8 cellular contexts compared by ENCODE assay signal in genomic region chr16:30091474-30092372, GRCh38. TPM values are rescaled to one million over a fixed set of nuclear protein-coding genes. Genes with fewer than 3 reads are reported as not detected.
DNase-seq lines count a peak whose midpoint lies in the region; ATAC-seq and TF ChIP-seq lines count a peak whose summit lies in the region.

A gene with protein sequence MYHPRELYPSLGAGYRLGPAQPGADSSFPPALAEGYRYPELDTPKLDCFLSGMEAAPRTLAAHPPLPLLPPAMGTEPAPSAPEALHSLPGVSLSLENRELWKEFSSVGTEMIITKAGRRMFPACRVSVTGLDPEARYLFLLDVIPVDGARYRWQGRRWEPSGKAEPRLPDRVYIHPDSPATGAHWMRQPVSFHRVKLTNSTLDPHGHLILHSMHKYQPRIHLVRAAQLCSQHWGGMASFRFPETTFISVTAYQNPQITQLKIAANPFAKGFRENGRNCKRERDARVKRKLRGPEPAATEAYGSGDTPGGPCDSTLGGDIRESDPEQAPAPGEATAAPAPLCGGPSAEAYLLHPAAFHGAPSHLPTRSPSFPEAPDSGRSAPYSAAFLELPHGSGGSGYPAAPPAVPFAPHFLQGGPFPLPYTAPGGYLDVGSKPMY (minus strand): TSS chr16:30091924. CDS start chr16:30091193, 731 bp downstream.

- no peaks in the 10 kb centered on the region; the same call in 1 of the 2 replicates for H4K20me1 ChIP-seq in GM23338 (replicated peaks; ENCODE audit: insufficient read depth)

- H3K79me2 ChIP-seq in GM23338 (replicated peaks; ENCODE audit: insufficient read depth) = 0 out of 2 replicates have a peak, but pooled peaks cover 8% of the 10 kb centered on the region

- peaks cover 32% of the 10 kb centered on the region for H3F3A ChIP-seq in GM23338 (replicated peaks; ENCODE audit: low read depth)

- H3K27me3 Mint-ChIP-seq in GM23338 (ENCODE audit: insufficient read depth, low read depth, poor library complexity) (peaks cover 23% of the 10 kb centered on the region), nephron (ENCODE audit: low read depth) (no peaks in the 10 kb centered on the region)
- H3K27me3 Mint-ChIP-seq in activated T-helper 2 cell treated with anti-CD3 and anti-CD28 coated beads, Interferon-gamma antibody, Interleukin-2, Interleukin-4, amounts not matched to agents 10 μg/mL and 5 μg/mL and 100 μg/mL, durations not matched to agents 14 hours and 24 hours and 36 hours (ENCODE audit: low read depth) = no peaks in the 10 kb centered on the region

- peak within 1 kb of the TSS; percentile 92 for H3K4me3 ChIP-seq in GM23338

- H3K27ac Mint-ChIP-seq in GM23338 (peak within 1 kb of the TSS; percentile 94), nephron (peak within 1 kb of the TSS; percentile 82 to 95 (median 83))
- H3K27ac Mint-ChIP-seq in activated T-helper 2 cell treated with anti-CD3 and anti-CD28 coated beads, Interferon-gamma antibody, Interleukin-2, Interleukin-4, amounts not matched to agents 10 μg/mL and 5 μg/mL and 100 μg/mL, durations not matched to agents 14 hours and 24 hours and 36 hours = peak within 1 kb of the TSS; percentile 97

- H3K4me1 Mint-ChIP-seq in GM23338 (peaks cover 20% of the 10 kb centered on the region), nephron (peaks cover 41% of the 10 kb centered on the region)
- peaks cover 37% of the 10 kb centered on the region for H3K4me1 Mint-ChIP-seq in activated T-helper 2 cell treated with anti-CD3 and anti-CD28 coated beads, Interferon-gamma antibody, Interleukin-2, Interleukin-4, amounts not matched to agents 10 μg/mL and 5 μg/mL and 100 μg/mL, durations not matched to agents 14 hours and 24 hours and 36 hours (ENCODE audit: low read depth)

- H3K27ac ChIP-seq in GM23338 (ENCODE audit: low read depth) = peak within 1 kb of the TSS; percentile 80; the same call in 1 of the 2 replicates

- TF ChIP-seq CTCF in GM23338 (conservative IDR thresholded peaks at IDR 0.05; ENCODE audit: low read depth in 2 of 2) (peak in 1 of 2 experiments; percentile 80; a peak in 2 of 4 replicates), nephron (IDR thresholded peaks at IDR 0.05; ENCODE audit: unreplicated experiment in 3 of 3) (peak; percentile 64 to 79 (median 69))

- peak within 1 kb of the TSS; percentile 99 for H3K4me2 ChIP-seq in GM23338

- peaks cover 29% of the 10 kb centered on the region for H3K36me3 Mint-ChIP-seq in GM23338 (ENCODE audit: low read depth)
- peaks cover 32% of the 10 kb centered on the region for H3K36me3 Mint-ChIP-seq in activated T-helper 2 cell treated with anti-CD3 and anti-CD28 coated beads, Interferon-gamma antibody, Interleukin-2, Interleukin-4, amounts not matched to agents 10 μg/mL and 5 μg/mL and 100 μg/mL, durations not matched to agents 14 hours and 24 hours and 36 hours (ENCODE audit: low read depth)
- peaks cover 14% of the 10 kb centered on the region for H3K36me3 Mint-ChIP-seq in nephron (ENCODE audit: low read depth)

- H3K9me3 Mint-ChIP-seq in GM23338 = peaks cover 5% of the 10 kb centered on the region
- H3K9me3 Mint-ChIP-seq in activated T-helper 2 cell treated with anti-CD3 and anti-CD28 coated beads, Interferon-gamma antibody, Interleukin-2, Interleukin-4, amounts not matched to agents 10 μg/mL and 5 μg/mL and 100 μg/mL, durations not matched to agents 14 hours and 24 hours and 36 hours = peaks cover 3% of the 10 kb centered on the region
- no peaks in the 10 kb centered on the region for H3K9me3 Mint-ChIP-seq in nephron

- DNase-seq in ELF-1 (ENCODE audit: low read depth, low spot score) = peak; percentile 97
- DNase-seq in GM23338 (ENCODE audit: low spot score) = peak; percentile 97
- DNase-seq in LHCN-M2 (ENCODE audit: low read depth) = peak; percentile 87
- DNase-seq in RKO (ENCODE audit: low spot score) = peak; percentile 94
- DNase-seq in activated T-helper 2 cell treated with anti-CD3 and anti-CD28 coated beads, Interferon-gamma antibody, Interleukin-2, Interleukin-4, amounts not matched to agents 10 μg/mL and 5 μg/mL and 100 μg/mL, durations not matched to agents 14 hours and 24 hours and 36 hours (ENCODE audit: low spot score) = peak; percentile 92
- peak; percentile 78 for DNase-seq in fibroblast of peridontal ligament (ENCODE audit: extremely low read depth)
- DNase-seq in stimulated activated naive CD8-positive, alpha-beta T cell treated with anti-CD3 and anti-CD28 coated beads, Interleukin-15, Interleukin-2, amounts not matched to agents 100 U/mL and 50 U/mL, for 24 hours = peak; percentile 96

- H3K9me2 ChIP-seq in GM23338 (ENCODE audit: insufficient read depth) = no peaks in the 10 kb centered on the region

- ATAC-seq in GM23338 = peak; percentile 77
- peak; percentile 88 for ATAC-seq in stimulated activated naive CD8-positive, alpha-beta T cell treated with anti-CD3 and anti-CD28 coated beads, Interleukin-15, Interleukin-2, amounts not matched to agents 100 U/mL and 50 U/mL, for 24 hours

- H2AFZ ChIP-seq in GM23338 = peak within 1 kb of the TSS; percentile 97

- intact Hi-C loops in activated T-helper 2 cell treated with anti-CD3 and anti-CD28 coated beads, Interferon-gamma antibody, Interleukin-2, Interleukin-4, amounts not matched to agents 10 μg/mL and 5 μg/mL and 100 μg/mL, durations not matched to agents 14 hours and 24 hours and 36 hours (cut with micrococcal nuclease) = loop anchor here (1.0 to 10.0 kb wide), 4 partner anchors 17 to 567 kb away; partner anchors contain the start of genes ALDOA, FBRS, PPP4C and ZNF771

- peak within 1 kb of the TSS; percentile 88 for H3K4me3 Mint-ChIP-seq in GM23338
- H3K4me3 Mint-ChIP-seq in activated T-helper 2 cell treated with anti-CD3 and anti-CD28 coated beads, Interferon-gamma antibody, Interleukin-2, Interleukin-4, amounts not matched to agents 10 μg/mL and 5 μg/mL and 100 μg/mL, durations not matched to agents 14 hours and 24 hours and 36 hours (ENCODE audit: low read depth) = peak within 1 kb of the TSS; percentile 88
- peak within 1 kb of the TSS; percentile 87 to 91 (median 91) for H3K4me3 Mint-ChIP-seq in nephron

- H3K27me3 ChIP-seq in GM23338 (ENCODE audit: insufficient read depth) = 0 out of 2 replicates have a peak, but pooled peaks cover 3% of the 10 kb centered on the region

- no peaks in the 10 kb centered on the region; the same call in 1 of the 2 replicates for H3K36me3 ChIP-seq in GM23338 (ENCODE audit: insufficient read depth)

- H3K4me1 ChIP-seq in GM23338 (ENCODE audit: insufficient read depth) = peaks cover 14% of the 10 kb centered on the region

TF ChIP-seq in GM23338, 12 proteins besides CTCF, POLR2A, EP300 and RAD21:
- TF ChIP-seq, protein P1, sequence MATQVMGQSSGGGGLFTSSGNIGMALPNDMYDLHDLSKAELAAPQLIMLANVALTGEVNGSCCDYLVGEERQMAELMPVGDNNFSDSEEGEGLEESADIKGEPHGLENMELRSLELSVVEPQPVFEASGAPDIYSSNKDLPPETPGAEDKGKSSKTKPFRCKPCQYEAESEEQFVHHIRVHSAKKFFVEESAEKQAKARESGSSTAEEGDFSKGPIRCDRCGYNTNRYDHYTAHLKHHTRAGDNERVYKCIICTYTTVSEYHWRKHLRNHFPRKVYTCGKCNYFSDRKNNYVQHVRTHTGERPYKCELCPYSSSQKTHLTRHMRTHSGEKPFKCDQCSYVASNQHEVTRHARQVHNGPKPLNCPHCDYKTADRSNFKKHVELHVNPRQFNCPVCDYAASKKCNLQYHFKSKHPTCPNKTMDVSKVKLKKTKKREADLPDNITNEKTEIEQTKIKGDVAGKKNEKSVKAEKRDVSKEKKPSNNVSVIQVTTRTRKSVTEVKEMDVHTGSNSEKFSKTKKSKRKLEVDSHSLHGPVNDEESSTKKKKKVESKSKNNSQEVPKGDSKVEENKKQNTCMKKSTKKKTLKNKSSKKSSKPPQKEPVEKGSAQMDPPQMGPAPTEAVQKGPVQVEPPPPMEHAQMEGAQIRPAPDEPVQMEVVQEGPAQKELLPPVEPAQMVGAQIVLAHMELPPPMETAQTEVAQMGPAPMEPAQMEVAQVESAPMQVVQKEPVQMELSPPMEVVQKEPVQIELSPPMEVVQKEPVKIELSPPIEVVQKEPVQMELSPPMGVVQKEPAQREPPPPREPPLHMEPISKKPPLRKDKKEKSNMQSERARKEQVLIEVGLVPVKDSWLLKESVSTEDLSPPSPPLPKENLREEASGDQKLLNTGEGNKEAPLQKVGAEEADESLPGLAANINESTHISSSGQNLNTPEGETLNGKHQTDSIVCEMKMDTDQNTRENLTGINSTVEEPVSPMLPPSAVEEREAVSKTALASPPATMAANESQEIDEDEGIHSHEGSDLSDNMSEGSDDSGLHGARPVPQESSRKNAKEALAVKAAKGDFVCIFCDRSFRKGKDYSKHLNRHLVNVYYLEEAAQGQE (IDR thresholded peaks at IDR 0.05; ENCODE audit: unreplicated experiment) = no peak
- TF ChIP-seq EZH2 (IDR thresholded peaks at IDR 0.05; ENCODE audit: low read depth, unreplicated experiment) = no peak
- TF ChIP-seq, protein P2, sequence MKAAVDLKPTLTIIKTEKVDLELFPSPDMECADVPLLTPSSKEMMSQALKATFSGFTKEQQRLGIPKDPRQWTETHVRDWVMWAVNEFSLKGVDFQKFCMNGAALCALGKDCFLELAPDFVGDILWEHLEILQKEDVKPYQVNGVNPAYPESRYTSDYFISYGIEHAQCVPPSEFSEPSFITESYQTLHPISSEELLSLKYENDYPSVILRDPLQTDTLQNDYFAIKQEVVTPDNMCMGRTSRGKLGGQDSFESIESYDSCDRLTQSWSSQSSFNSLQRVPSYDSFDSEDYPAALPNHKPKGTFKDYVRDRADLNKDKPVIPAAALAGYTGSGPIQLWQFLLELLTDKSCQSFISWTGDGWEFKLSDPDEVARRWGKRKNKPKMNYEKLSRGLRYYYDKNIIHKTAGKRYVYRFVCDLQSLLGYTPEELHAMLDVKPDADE (IDR thresholded peaks at IDR 0.05) = peak; percentile 96
- TF ChIP-seq CREB1 (CRISPR knock-in tag; IDR thresholded peaks at IDR 0.05; ENCODE audit: low read depth) = peak; percentile 62

RNA-seq across cellular contexts. Expression of the gene that starts here (rescaled TPM):
- 1.1 and 2.3 TPM in 2 replicates for total RNA-seq in GM23338 (2014; rRNA removed; shearing (Covaris generic))
- polyA plus RNA-seq in GM23338 (2016; fragmentation: Nextera tagmentation; extraction: Ambion mirVana) = 1.9 and 2.4 TPM in 2 replicates
- total RNA-seq in LHCN-M2 (2014; rRNA removed) = 0.29 and 1.5 TPM in 2 replicates
- polyA plus RNA-seq in LHCN-M2 (2012) = 0.18 TPM
- total RNA-seq in activated T-helper 2 cell treated with anti-CD3 and anti-CD28 coated beads, Interferon-gamma antibody, Interleukin-2, Interleukin-4, amounts not matched to agents 10 μg/mL and 5 μg/mL and 100 μg/mL, durations not matched to agents 14 hours and 24 hours and 36 hours = 2.7 and 2.9 TPM in 2 replicates

Comparison
In these comparisons a context has a peak if more than half of its experiments do, and no peak if none do; other contexts are left out.
1. Peak in every context shown above with its lines: DNase-seq, ATAC-seq, H3K4me3 ChIP-seq and H3K27ac ChIP-seq.